Comparison of ENCODE assay signal across 21 cellular contexts in the genomic region with DNA sequence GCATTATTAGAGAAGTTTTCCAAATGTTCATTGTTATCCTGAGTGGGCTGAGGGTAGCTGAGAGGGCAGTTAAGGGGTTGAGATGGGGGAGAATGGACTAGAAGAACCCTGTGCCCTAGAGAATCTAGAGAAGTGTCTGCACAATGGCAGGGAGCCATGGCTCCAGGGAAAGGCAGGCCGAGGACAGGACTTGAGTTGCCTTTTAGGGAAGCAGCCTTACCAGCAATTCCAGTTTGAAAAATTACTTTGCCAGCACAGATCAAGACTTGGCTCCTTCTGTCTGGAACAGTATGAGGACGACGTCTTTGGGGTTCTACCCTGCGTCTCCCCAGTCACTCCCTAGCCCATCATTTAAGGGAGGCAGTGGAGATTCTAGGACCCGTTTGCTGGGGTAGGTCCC. TPM values are rescaled to one million over a fixed set of nuclear protein-coding genes. Genes with fewer than 3 reads are reported as not detected.
DNase-seq lines count a peak whose midpoint lies in the region; ATAC-seq, FAIRE-seq and TF ChIP-seq lines count a peak whose summit lies in the region.
"Had no signal": no experiment of that assay in that cellular context is flagged by ENCODE, and none has a peak within 500 bp of the region (broad histone marks: within the 10 kb centered on the region; RNA-seq: fewer than 3 reads in every experiment).

No MANE protein-coding gene starts in this region.

- ATAC-seq in activated T-helper 17 cell treated with anti-CD3 and anti-CD28 coated beads, Interleukin-2, amount 50 U/mL, for 72 hours (replicated peaks), result no peak
- no peak for ATAC-seq in HG03457 (IDR thresholded peaks at IDR 0.05; ENCODE audit: unreplicated experiment)
- ATAC-seq: activated CD8-positive, alpha-beta T cell treated with anti-CD3 and anti-CD28 coated beads for 36 hours; psoas muscle had no signal

- WGBS in esophagus muscularis mucosa, result 39% methylated on average over 5 of the region's 5 CpGs
- WGBS in transverse colon (ENCODE audit: low coverage in 1 of 2), 2 donors, result 72% methylated on average over 5 of the region's 5 CpGs; no CpG with 5 or more reads in 1 of the 2 donors

- H3K4me1 ChIP-seq in esophagus muscularis mucosa, result peaks cover under 1 to 25% (median 18%) of the 10 kb centered on the region in 4 donors
- H3K4me1 ChIP-seq in transverse colon, result peaks cover 0 to 7% (median under 1%) of the 10 kb centered on the region in 4 donors

- TF ChIP-seq CTCF in esophagus muscularis mucosa (IDR thresholded peaks at IDR 0.05) (no peak), transverse colon (IDR thresholded peaks at IDR 0.05) (no peak)

- in situ Hi-C loops in transverse colon (cut with MboI; ENCODE audit: low pct_ligation_motif_present in 1 of 4, low pct_unique_long_range_greater_than_20kb in 1 of 4, low sequenced_read_pairs in 3 of 4), result no loop called here

- intact Hi-C loops in esophagus muscularis mucosa (cut with DNase I) (no loop called here), posterior vena cava (cut with DNase I) (no loop called here), transverse colon (cut with DNase I; ENCODE audit: low total_unique reads) (no loop called here)

- no peaks in the 10 kb centered on the region for H3K36me3 ChIP-seq in esophagus muscularis mucosa
- H3K36me3 ChIP-seq in transverse colon, result no peaks in the 10 kb centered on the region

- peak overlapping the region; percentile 15 for H3K27ac Mint-ChIP-seq in activated T-helper 17 cell treated with anti-CD3 and anti-CD28 coated beads, Interleukin-2, amount 50 U/mL, for 72 hours
- H3K27ac Mint-ChIP-seq: activated CD8-positive, alpha-beta T cell treated with anti-CD3 and anti-CD28 coated beads for 36 hours; dendritic cell treated with granulocyte-macrophage colony-stimulating factor and Interleukin-4, amounts not matched to agents 40 ng/mL and 50 ng/mL, for 4 days had no signal

- TF ChIP-seq POLR2A in esophagus muscularis mucosa (IDR thresholded peaks at IDR 0.05; ENCODE audit: low read depth) (no peak), transverse colon (IDR thresholded peaks at IDR 0.05) (no peak)

- TF ChIP-seq EP300 in esophagus muscularis mucosa (IDR thresholded peaks at IDR 0.05) (no peak), transverse colon (IDR thresholded peaks at IDR 0.05; ENCODE audit: low read depth) (no peak)

- H3K4me3 ChIP-seq in esophagus muscularis mucosa, result no peak overlapping the region
- H3K4me3 ChIP-seq in transverse colon, result no peak overlapping the region
- H3K4me3 ChIP-seq: lung, psoas muscle had no signal

- H3K27me3 Mint-ChIP-seq in activated T-helper 17 cell treated with anti-CD3 and anti-CD28 coated beads, Interleukin-2, amount 50 U/mL, for 72 hours, result no peaks in the 10 kb centered on the region

- no peaks in the 10 kb centered on the region for H3K9me3 Mint-ChIP-seq in activated T-helper 17 cell treated with anti-CD3 and anti-CD28 coated beads, Interleukin-2, amount 50 U/mL, for 72 hours
- H3K9me3 Mint-ChIP-seq: activated CD8-positive, alpha-beta T cell treated with anti-CD3 and anti-CD28 coated beads for 36 hours; central memory CD8-positive, alpha-beta T cell; dendritic cell treated with granulocyte-macrophage colony-stimulating factor and Interleukin-4, amounts not matched to agents 40 ng/mL and 50 ng/mL, for 4 days had no signal

- no peaks in the 10 kb centered on the region for H3K36me3 Mint-ChIP-seq in activated T-helper 17 cell treated with anti-CD3 and anti-CD28 coated beads, Interleukin-2, amount 50 U/mL, for 72 hours (ENCODE audit: low read depth)

- H3K9me3 ChIP-seq in esophagus muscularis mucosa (no peaks in the 10 kb centered on the region), transverse colon (no peaks in the 10 kb centered on the region)
- H3K9me3 ChIP-seq: psoas muscle had no signal

- H3K4me1 Mint-ChIP-seq in activated T-helper 17 cell treated with anti-CD3 and anti-CD28 coated beads, Interleukin-2, amount 50 U/mL, for 72 hours, result no peaks in the 10 kb centered on the region
- H3K4me1 Mint-ChIP-seq: central memory CD8-positive, alpha-beta T cell had no signal

- H3K27ac ChIP-seq in esophagus muscularis mucosa (replicated peaks in 1 of 4) (peak overlapping the region; percentile 51 to 80 (median 77)), transverse colon (peak overlapping the region; percentile 37 to 64 (median 50))
- H3K27ac ChIP-seq: HL-60, psoas muscle had no signal

- H3K27me3 ChIP-seq in esophagus muscularis mucosa (no peaks in the 10 kb centered on the region), transverse colon (no peaks in the 10 kb centered on the region)

- FAIRE-seq in RCC 7860 (lab: Jason Lieb, UNC), result no peak
- FAIRE-seq: astrocyte had no signal

- no peak for DNase-seq in esophagus muscularis mucosa (ENCODE audit: extremely low spot score)
- DNase-seq in posterior vena cava (ENCODE audit: low spot score), result peak; percentile 28
- no peak for DNase-seq in transverse colon
- no peak for DNase-seq in activated T-cell treated with anti-CD3 and anti-CD28 coated beads, Interleukin-2, amount 50 U/mL, for 1 hour
- no peak for DNase-seq in RCC 7860 (ENCODE audit: low spot score)
- DNase-seq: activated CD8-positive, alpha-beta T cell treated with anti-CD3 and anti-CD28 coated beads for 36 hours; C1 segment of cervical spinal cord; Kasumi-1; NCI-H146; NCI-H446 treated with DMSO at 0.1 percent for 48 hours; psoas muscle; stimulated activated CD4-positive, alpha-beta T cell treated with anti-CD3 and anti-CD28 coated beads, Interleukin-1b, Interleukin-23, amount 100 ng/mL, for 48 hours; stimulated activated CD8-positive, alpha-beta memory T cell treated with anti-CD3 and anti-CD28 coated beads, Interleukin-4, amount 100 ng/mL, for 48 hours; T-helper 2 cell had no signal

- H3K4me3 Mint-ChIP-seq in activated T-helper 17 cell treated with anti-CD3 and anti-CD28 coated beads, Interleukin-2, amount 50 U/mL, for 72 hours, result no peak overlapping the region
- H3K4me3 Mint-ChIP-seq: activated CD8-positive, alpha-beta T cell treated with anti-CD3 and anti-CD28 coated beads for 36 hours; central memory CD8-positive, alpha-beta T cell; dendritic cell treated with granulocyte-macrophage colony-stimulating factor and Interleukin-4, amounts not matched to agents 40 ng/mL and 50 ng/mL, for 4 days had no signal

RNA-seq across cellular contexts. Expression of a gene that starts 25.7 kb away (rescaled TPM):
- total RNA-seq in activated T-helper 17 cell treated with anti-CD3 and anti-CD28 coated beads, Interleukin-2, amount 50 U/mL, for 72 hours, result 10 to 100 TPM; 28.7 to 38.5 TPM
- total RNA-seq in esophagus muscularis mucosa (10 to 100 TPM; 35.1 to 91.8 (median 67.8) TPM), posterior vena cava (100 to 1,000 TPM; 106 to 114 TPM), transverse colon (100 to 1,000 TPM in 2 of 4 donors, 10 to 100 TPM in 2; 84.2 to 290 (median 151) TPM)

RNA-seq across cellular contexts. Expression of a gene that starts 27.7 kb away (rescaled TPM):
- 10 to 100 TPM; 53.4 to 70.5 TPM for total RNA-seq in activated T-helper 17 cell treated with anti-CD3 and anti-CD28 coated beads, Interleukin-2, amount 50 U/mL, for 72 hours
- total RNA-seq in esophagus muscularis mucosa (10 to 100 TPM; 19.7 to 54.2 (median 33.6) TPM), posterior vena cava (10 to 100 TPM; 25.5 to 28.5 TPM), transverse colon (100 to 1,000 TPM in 2 of 4 donors, 10 to 100 TPM in 2; 46.4 to 211 (median 93.4) TPM)
